8 cellular contexts compared by ENCODE assay signal in the genomic region with DNA sequence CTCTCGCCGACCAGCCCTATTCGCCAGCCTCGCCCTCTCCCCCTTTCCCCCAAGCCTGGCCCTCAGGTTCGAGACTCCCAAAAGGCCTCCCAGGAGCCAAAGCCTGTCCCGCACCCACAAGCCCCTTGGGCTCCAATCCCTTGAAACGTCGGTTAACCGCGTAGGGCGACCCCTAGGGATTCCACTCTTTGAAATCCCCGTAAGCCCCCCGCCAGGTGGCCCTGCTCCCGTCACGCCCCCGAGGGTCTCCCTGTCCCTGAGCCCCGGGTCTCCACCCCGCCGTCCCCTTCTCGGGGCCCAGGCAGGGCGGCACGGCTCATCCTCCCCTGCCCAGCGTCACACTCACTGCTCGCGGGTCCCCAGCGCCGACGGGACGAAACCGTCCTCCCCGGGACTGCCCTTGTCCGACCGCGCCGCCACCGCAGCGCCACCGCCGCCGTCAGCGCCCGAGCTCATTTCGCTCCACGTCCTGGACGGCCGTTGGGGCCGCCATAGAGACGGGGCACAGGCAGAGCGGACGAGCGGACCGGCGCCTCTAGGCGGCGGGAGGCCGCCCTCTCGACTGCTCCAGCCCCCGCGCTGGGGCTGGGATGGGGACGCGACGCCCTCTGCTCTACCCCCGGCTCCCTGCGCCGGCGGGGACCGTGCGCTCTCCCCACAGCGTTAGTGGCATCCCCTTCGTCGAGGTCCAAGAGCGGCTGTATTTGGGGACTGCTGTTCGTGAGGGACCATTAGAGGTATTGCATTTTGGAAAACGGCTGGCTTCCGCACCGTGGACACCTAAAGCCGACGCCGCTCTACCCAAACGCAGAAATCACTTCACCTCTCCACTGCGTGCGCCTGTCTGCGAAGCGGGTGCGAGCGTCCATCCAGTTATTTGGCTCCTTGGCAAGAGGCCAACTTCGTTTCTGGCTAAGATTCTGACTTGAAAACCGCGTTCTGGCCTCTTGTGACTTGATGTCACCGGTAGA. TPM values are rescaled to one million over a fixed set of nuclear protein-coding genes. Genes with fewer than 3 reads are reported as not detected.
A peak's percentile ranks its signal among the peaks of the same experiment; 100 is the strongest.
DNase-seq lines count a peak whose midpoint lies in the region; ATAC-seq and TF ChIP-seq lines count a peak whose summit lies in the region.

Gene EEF1AKMT2 (minus strand): TSS at position 510 of the 971 bp plus-strand sequence. CDS start 54 bp downstream, at position 456.

- peak within 1 kb of the TSS; percentile 98 for H3K4me3 ChIP-seq in CD4-positive, CD25-positive, alpha-beta regulatory T cell (ENCODE audit: low read depth, low read length)
- H3K4me3 ChIP-seq in duodenal mucosa (ENCODE audit: low read depth in 1 of 2, low read length in 2 of 2) (peak within 1 kb of the TSS; percentile 83 to 97), lower lobe of right lung (peak within 1 kb of the TSS; percentile 80)

- peak within 1 kb of the TSS; percentile 96 to 98 (median 97) for H3K4me3 Mint-ChIP-seq in CD4-positive, CD25-positive, alpha-beta regulatory T cell
- peak within 1 kb of the TSS; percentile 96 for H3K4me3 Mint-ChIP-seq in activated CD4-positive, alpha-beta memory T cell treated with anti-CD3 and anti-CD28 coated beads for 36 hours

- peak within 1 kb of the TSS; percentile 91 to 99 (median 96) for H3K27ac Mint-ChIP-seq in CD4-positive, CD25-positive, alpha-beta regulatory T cell
- peak within 1 kb of the TSS; percentile 94 for H3K27ac Mint-ChIP-seq in activated CD4-positive, alpha-beta memory T cell treated with anti-CD3 and anti-CD28 coated beads for 36 hours

- H3K36me3 ChIP-seq in CD4-positive, CD25-positive, alpha-beta regulatory T cell (ENCODE audit: control insufficient read depth, insufficient read depth, low read length): peaks cover 19% of the 10 kb centered on the region
- H3K36me3 ChIP-seq in duodenal mucosa (ENCODE audit: control insufficient read depth in 1 of 2, insufficient read depth in 2 of 2, low read length in 2 of 2) (peaks cover 0 to 7% of the 10 kb centered on the region in 2 donors), lower lobe of right lung (peaks cover 17% of the 10 kb centered on the region)

- no peaks in the 10 kb centered on the region for H3K9me3 Mint-ChIP-seq in CD4-positive, CD25-positive, alpha-beta regulatory T cell
- H3K9me3 Mint-ChIP-seq in activated CD4-positive, alpha-beta memory T cell treated with anti-CD3 and anti-CD28 coated beads for 36 hours: no peaks in the 10 kb centered on the region

- peak; percentile 99 for ATAC-seq in CD4-positive, CD25-positive, alpha-beta regulatory T cell (ENCODE audit: low read depth in 2 of 2)
- peak; percentile 83 for ATAC-seq in GM19372 (IDR thresholded peaks at IDR 0.05; ENCODE audit: low read depth, unreplicated experiment)
- peak; percentile 90 for ATAC-seq in HG03521 (IDR thresholded peaks at IDR 0.05; ENCODE audit: unreplicated experiment)
- ATAC-seq in lower lobe of right lung: peak; percentile 99 to 100

- peak; percentile 59 for TF ChIP-seq CTCF in lower lobe of right lung (IDR thresholded peaks at IDR 0.05)

- POLR2A ChIA-PET in activated CD4-positive, alpha-beta memory T cell treated with anti-CD3 and anti-CD28 coated beads for 36 hours (lab: Charles Lee): interaction anchor here (0.6 to 1.9 kb wide), 5 partner anchors 10 to 928 kb away, joined by 3 to 11 read pairs (median 6); partner anchors contain the start of genes ABRAXAS2, EDRF1 and FAM53B

- H3K27me3 ChIP-seq in CD4-positive, CD25-positive, alpha-beta regulatory T cell (ENCODE audit: control insufficient read depth, insufficient read depth, low read length): no peaks in the 10 kb centered on the region
- H3K27me3 ChIP-seq in duodenal mucosa (ENCODE audit: control insufficient read depth in 1 of 2, insufficient read depth in 2 of 2, low read length in 2 of 2) (no peaks in the 10 kb centered on the region), lower lobe of right lung (ENCODE audit: low read depth) (no peaks in the 10 kb centered on the region)

- CTCF ChIA-PET in activated CD4-positive, alpha-beta memory T cell treated with anti-CD3 and anti-CD28 coated beads for 36 hours (lab: Charles Lee): interaction anchor here (0.6 to 1.4 kb wide), 5 partner anchors 8 to 252 kb away, joined by 3 to 6 read pairs (median 4); partner anchors contain the start of gene ABRAXAS2

- peak within 1 kb of the TSS; percentile 76 to 92 for H3K9ac ChIP-seq in duodenal mucosa (ENCODE audit: low read depth in 1 of 2, low read length in 2 of 2)

- peaks cover 10% of the 10 kb centered on the region for H3K36me3 Mint-ChIP-seq in CD4-positive, CD25-positive, alpha-beta regulatory T cell
- H3K36me3 Mint-ChIP-seq in activated CD4-positive, alpha-beta memory T cell treated with anti-CD3 and anti-CD28 coated beads for 36 hours: peaks cover 5% of the 10 kb centered on the region

- peak within 1 kb of the TSS; percentile 73 for H3K27ac ChIP-seq in CD4-positive, CD25-positive, alpha-beta regulatory T cell (ENCODE audit: insufficient read depth, low read length, poor library complexity, severe bottlenecking)
- H3K27ac ChIP-seq in duodenal mucosa (ENCODE audit: low read depth, low read length): peak within 1 kb of the TSS; percentile 84
- H3K27ac ChIP-seq in lower lobe of right lung: peak within 1 kb of the TSS; percentile 90

- H3K4me1 ChIP-seq in CD4-positive, CD25-positive, alpha-beta regulatory T cell (ENCODE audit: control insufficient read depth, insufficient read depth, low read length, poor library complexity, severe bottlenecking): peaks cover 13% of the 10 kb centered on the region
- peaks cover 0 to 9% of the 10 kb centered on the region in 2 donors for H3K4me1 ChIP-seq in duodenal mucosa (ENCODE audit: control insufficient read depth in 1 of 2, insufficient read depth in 2 of 2, low read length in 2 of 2)
- H3K4me1 ChIP-seq in lower lobe of right lung: peaks cover 12% of the 10 kb centered on the region

- H3K4me1 Mint-ChIP-seq in CD4-positive, CD25-positive, alpha-beta regulatory T cell: peaks cover 12 to 31% (median 21%) of the 10 kb centered on the region in 4 donors
- peaks cover 19% of the 10 kb centered on the region for H3K4me1 Mint-ChIP-seq in activated CD4-positive, alpha-beta memory T cell treated with anti-CD3 and anti-CD28 coated beads for 36 hours (ENCODE audit: low read depth)

- intact Hi-C loops in activated CD4-positive, alpha-beta memory T cell treated with anti-CD3 and anti-CD28 coated beads for 36 hours (cut with micrococcal nuclease): loop anchor here (1.0 to 10.0 kb wide), 3 partner anchors 10 to 1637 kb away; partner anchors contain the start of genes ABRAXAS2, BUB3 and FAM53B
- intact Hi-C loops in lower lobe of right lung (cut with DNase I): no loop called here

- peak; percentile 71 to 91 (median 86) for DNase-seq in CD4-positive, CD25-positive, alpha-beta regulatory T cell
- peak; percentile 60 for DNase-seq in NCI-H774 (lab: John Stamatoyannopoulos, UW)
- DNase-seq in activated CD4-positive, alpha-beta memory T cell treated with anti-CD3 and anti-CD28 coated beads for 36 hours: peak; percentile 89
- DNase-seq in lower lobe of right lung: peak; percentile 91
- DNase-seq in stimulated activated CD4-positive, alpha-beta T cell treated with anti-CD3 and anti-CD28 coated beads, TNF-alpha, amount 100 ng/mL, for 24 hours (ENCODE audit: low read depth in 3 of 3): peak; percentile 62 to 80 (median 64)

- no peaks in the 10 kb centered on the region for H3K27me3 Mint-ChIP-seq in CD4-positive, CD25-positive, alpha-beta regulatory T cell
- H3K27me3 Mint-ChIP-seq in activated CD4-positive, alpha-beta memory T cell treated with anti-CD3 and anti-CD28 coated beads for 36 hours: no peaks in the 10 kb centered on the region

- no peaks in the 10 kb centered on the region for H3K9me3 ChIP-seq in CD4-positive, CD25-positive, alpha-beta regulatory T cell (ENCODE audit: control insufficient read depth in 2 of 2, low read length in 2 of 2)
- H3K9me3 ChIP-seq in duodenal mucosa (ENCODE audit: control insufficient read depth in 1 of 2, low read length in 2 of 2): no peaks in the 10 kb centered on the region
- no peaks in the 10 kb centered on the region for H3K9me3 ChIP-seq in lower lobe of right lung

RNA-seq across cellular contexts. Expression of gene EEF1AKMT2, which starts in this region (rescaled TPM):
- total RNA-seq in CD4-positive, CD25-positive, alpha-beta regulatory T cell: 15.9 TPM
- polyA plus RNA-seq in CD4-positive, CD25-positive, alpha-beta regulatory T cell: 10 to 100 TPM; 18.0 to 30.5 (median 27.0) TPM
- total RNA-seq in activated CD4-positive, alpha-beta memory T cell treated with anti-CD3 and anti-CD28 coated beads for 36 hours: 10 to 100 TPM; 28.2 to 33.1 TPM
- 14.1 TPM for total RNA-seq in lower lobe of right lung

Comparison
In these comparisons a context has a peak if more than half of its experiments do, and no peak if none do; other contexts are left out.
1. Peak in every context shown above with its lines: DNase-seq, ATAC-seq, H3K4me3 ChIP-seq and H3K27ac ChIP-seq.